1 cellular context compared by ENCODE assay signal in the genomic region with DNA sequence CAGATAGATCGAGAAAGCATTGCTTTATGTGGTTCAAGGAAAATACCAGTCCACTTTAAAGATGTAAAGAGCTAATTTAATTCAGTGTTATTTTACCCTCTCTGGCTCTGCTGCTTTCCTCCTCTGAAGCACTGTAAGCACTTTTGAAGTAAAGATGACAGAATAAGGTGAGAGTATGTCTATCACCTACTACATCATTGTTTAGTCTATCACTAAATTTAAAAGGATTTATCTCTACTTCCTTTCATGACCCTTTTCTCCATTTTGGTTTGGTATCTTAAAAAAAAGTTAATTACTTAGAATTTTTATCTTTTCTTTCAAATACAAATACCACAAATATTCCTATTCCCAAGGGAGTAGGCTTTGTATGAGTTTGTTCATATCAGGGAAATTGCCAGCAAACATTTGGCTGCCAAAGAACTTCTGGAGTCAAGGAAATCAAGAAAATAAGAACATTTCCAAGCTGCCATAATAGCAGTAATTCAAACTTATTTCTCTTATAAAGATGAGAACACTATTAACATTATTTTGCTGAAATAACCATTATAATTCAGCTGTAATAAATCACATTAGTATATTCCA.
TF ChIP-seq lines count a peak whose summit lies in the region.

No MANE protein-coding gene starts in this region.

TF ChIP-seq in A549, 52 proteins besides CTCF, POLR2A, EP300 and RAD21 (continued from another document):
- no peak for TF ChIP-seq FOSL2 (IDR thresholded peaks at IDR 0.05)
- TF ChIP-seq FOSL2 (CRISPR knock-in tag; IDR thresholded peaks at IDR 0.05), result no peak
